Comparison of ENCODE assay signal across 20 cellular contexts in the genomic region with DNA sequence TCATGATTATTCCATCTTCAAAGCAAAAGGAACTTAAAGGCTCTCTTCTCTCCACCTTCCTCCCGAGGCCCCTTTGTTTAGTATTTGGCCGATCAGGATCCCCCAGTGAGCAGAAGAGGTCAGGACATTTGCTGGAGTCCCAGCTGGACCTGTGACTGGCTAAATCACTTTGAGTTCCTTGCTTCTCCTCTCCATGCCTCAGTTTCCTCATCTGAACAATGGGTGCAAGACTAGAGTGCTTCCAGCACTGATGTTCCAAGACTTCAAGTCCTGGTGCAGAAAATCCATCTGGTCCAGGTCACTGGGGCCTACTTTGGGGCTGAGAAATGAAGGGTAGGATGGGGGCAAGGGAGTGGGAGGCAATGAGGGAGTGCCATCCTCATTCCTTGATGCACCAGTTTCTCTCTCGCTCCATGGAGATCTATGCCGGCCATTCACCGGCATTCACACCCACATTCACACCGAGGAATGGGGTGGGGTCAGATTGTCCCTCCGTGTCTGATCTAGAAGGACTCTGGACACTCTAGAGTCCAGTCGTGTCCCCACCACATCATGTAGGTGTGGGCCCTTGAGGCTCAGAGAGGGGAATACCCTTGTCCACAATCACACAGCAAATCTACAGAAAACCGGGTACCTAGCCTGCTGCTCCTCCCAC. TPM values are rescaled to one million over a fixed set of nuclear protein-coding genes. Genes with fewer than 3 reads are reported as not detected.
DNase-seq lines count a peak whose midpoint lies in the region; ATAC-seq, FAIRE-seq and TF ChIP-seq lines count a peak whose summit lies in the region.
"Had no signal": no experiment of that assay in that cellular context is flagged by ENCODE, and none has a peak within 500 bp of the region (broad histone marks: within the 10 kb centered on the region; RNA-seq: fewer than 3 reads in every experiment).

No MANE protein-coding gene starts in this region.

- H3K36me3 ChIP-seq in astrocyte (ENCODE audit: insufficient read depth, low read length) (peaks cover 18% of the 10 kb centered on the region), lower lobe of right lung (peaks cover 1% of the 10 kb centered on the region), sigmoid colon (peaks cover 75 to 100% (median 89%) of the 10 kb centered on the region in 4 donors)
- H3K36me3 ChIP-seq in naive thymus-derived CD4-positive, alpha-beta T cell (ENCODE audit: control insufficient read depth in 2 of 3, insufficient read depth in 3 of 3, low read length in 3 of 3), result no peaks in the 10 kb centered on the region

- peaks cover 73% of the 10 kb centered on the region for H3K4me1 ChIP-seq in astrocyte (ENCODE audit: insufficient read depth, low read length)
- peaks cover 69% of the 10 kb centered on the region for H3K4me1 ChIP-seq in lower lobe of right lung
- peaks cover 4 to 100% (median 88%) of the 10 kb centered on the region in 4 donors for H3K4me1 ChIP-seq in sigmoid colon
- peaks cover 0 to 7% of the 10 kb centered on the region in 2 donors for H3K4me1 ChIP-seq in naive thymus-derived CD4-positive, alpha-beta T cell (ENCODE audit: control insufficient read depth in 2 of 2, insufficient read depth in 2 of 2, low read length in 2 of 2)

- peak overlapping the region; percentile 98 for H3K27ac ChIP-seq in AG04450 (ENCODE audit: low read depth, low read length)
- no peak overlapping the region for H3K27ac ChIP-seq in astrocyte (ENCODE audit: low read depth, low read length)
- peak overlapping the region; percentile 73 for H3K27ac ChIP-seq in lower lobe of right lung
- peak overlapping the region; percentile 96 to 98 (median 98) for H3K27ac ChIP-seq in sigmoid colon
- H3K27ac ChIP-seq in naive thymus-derived CD4-positive, alpha-beta T cell (ENCODE audit: low read depth, low read length), result no peak overlapping the region

- intact Hi-C loops in lower lobe of right lung (cut with DNase I), result no loop called here
- intact Hi-C loops in sigmoid colon (cut with DNase I), result no loop called here
- intact Hi-C loops in naive thymus-derived CD4-positive, alpha-beta T cell (cut with micrococcal nuclease), result no loop called here

- peak in 1 of 2 donors; percentile 25 for TF ChIP-seq POLR2A in sigmoid colon (IDR thresholded peaks at IDR 0.05)

- peaks cover 39% of the 10 kb centered on the region for H3K4me1 Mint-ChIP-seq in astrocyte (ENCODE audit: low read depth, unreplicated experiment)
- H3K4me1 Mint-ChIP-seq in naive thymus-derived CD4-positive, alpha-beta T cell, result peaks cover 0 to 13% (median 7%) of the 10 kb centered on the region in 7 donors

- no peak for FAIRE-seq in astrocyte (lab: Jason Lieb, UNC)
- FAIRE-seq: colon had no signal

- DNase-seq in AG04450 (ENCODE audit: low read depth, low spot score) (no peak), astrocyte (ENCODE audit: low read depth) (no peak), lower lobe of right lung (no peak), sigmoid colon (peak; percentile 70), cortex of kidney (lab: John Stamatoyannopoulos, UW) (no peak), medulla oblongata (ENCODE audit: extremely low spot score) (no peak)
- DNase-seq in stimulated activated CD4-positive, alpha-beta T cell treated with anti-CD3 and anti-CD28 coated beads, Interleukin-2, amount 100 ng/mL, for 48 hours, result no peak
- no peak for DNase-seq in naive thymus-derived CD4-positive, alpha-beta T cell
- DNase-seq: activated CD4-positive, alpha-beta T cell treated with anti-CD3 and anti-CD28 coated beads for 1 hour; activated CD8-positive, alpha-beta memory T cell treated with anti-CD3 and anti-CD28 coated beads, Interleukin-2, amount 50 U/mL, for 4 hours; COR-L47; MV-4-11; NCI-H774; retina; stimulated activated CD4-positive, alpha-beta T cell treated with anti-CD3 and anti-CD28 coated beads, Interleukin-4, amount 100 ng/mL, for 24 hours had no signal

- no peaks in the 10 kb centered on the region for H3K9me3 Mint-ChIP-seq in astrocyte (ENCODE audit: unreplicated experiment)
- H3K9me3 Mint-ChIP-seq in naive thymus-derived CD4-positive, alpha-beta T cell, result peaks cover 0 to 1% (median 0%) of the 10 kb centered on the region in 11 donors

- no peaks in the 10 kb centered on the region for H3K9me3 ChIP-seq in AG04450 (ENCODE audit: control insufficient read depth, insufficient read depth, low read length)
- no peaks in the 10 kb centered on the region for H3K9me3 ChIP-seq in astrocyte (ENCODE audit: insufficient read depth, low read depth, low read length)
- no peaks in the 10 kb centered on the region for H3K9me3 ChIP-seq in lower lobe of right lung
- no peaks in the 10 kb centered on the region for H3K9me3 ChIP-seq in sigmoid colon
- no peaks in the 10 kb centered on the region for H3K9me3 ChIP-seq in naive thymus-derived CD4-positive, alpha-beta T cell (ENCODE audit: control insufficient read depth in 2 of 3, low read length in 3 of 3)

- POLR2A ChIA-PET in AG04450 (lab: Yijun Ruan, JAX), result interaction anchor here (0.6 to 3.7 kb wide), 9 partner anchors 9 to 60 kb away, joined by 3 to 43 read pairs (median 4); a partner anchor contains a TSS
- POLR2A ChIA-PET in naive thymus-derived CD4-positive, alpha-beta T cell (lab: Charles Lee), result no interaction called here

- peak in 1 of 4 donors; percentile 17 for TF ChIP-seq EP300 in sigmoid colon (IDR thresholded peaks at IDR 0.05)

- no peak for ATAC-seq in lower lobe of right lung
- no peak for ATAC-seq in naive thymus-derived CD4-positive, alpha-beta T cell

- peak overlapping the region; percentile 32 for H3K4me2 ChIP-seq in astrocyte (ENCODE audit: low read length)

- CTCF ChIA-PET in AG04450 (lab: Charles Lee), result interaction anchor here (1.1 to 5.3 kb wide), 3 partner anchors 12 to 50 kb away, joined by 3 to 25 read pairs (median 3); no protein-coding TSS in a partner anchor
- CTCF ChIA-PET in naive thymus-derived CD4-positive, alpha-beta T cell (lab: Charles Lee), result no interaction called here

- WGBS in sigmoid colon, 2 donors, result 59 to 75% methylated on average over 9 of the region's 9 CpGs

- peak overlapping the region; percentile 8 for H3K9ac ChIP-seq in astrocyte (ENCODE audit: low read length)

- H3K79me2 ChIP-seq in astrocyte (ENCODE audit: insufficient read depth, low read length), result peaks cover 79% of the 10 kb centered on the region

- H3K27ac Mint-ChIP-seq in astrocyte (ENCODE audit: unreplicated experiment), result no peak overlapping the region
- H3K27ac Mint-ChIP-seq in naive thymus-derived CD4-positive, alpha-beta T cell, result no peak overlapping the region
- H3K27ac Mint-ChIP-seq: activated naive CD8-positive, alpha-beta T cell had no signal

- peaks cover 82% of the 10 kb centered on the region for H4K20me1 ChIP-seq in astrocyte (ENCODE audit: insufficient read depth, low read length)

- no peak overlapping the region for H3K4me3 Mint-ChIP-seq in astrocyte (ENCODE audit: unreplicated experiment)
- H3K4me3 Mint-ChIP-seq in naive thymus-derived CD4-positive, alpha-beta T cell, result no peak overlapping the region
- H3K4me3 Mint-ChIP-seq: activated naive CD8-positive, alpha-beta T cell had no signal

- H3K27me3 ChIP-seq in AG04450 (ENCODE audit: control insufficient read depth, insufficient read depth, low read length), result no peaks in the 10 kb centered on the region
- no peaks in the 10 kb centered on the region for H3K27me3 ChIP-seq in astrocyte (ENCODE audit: insufficient read depth, low read length)
- H3K27me3 ChIP-seq in lower lobe of right lung (ENCODE audit: low read depth), result no peaks in the 10 kb centered on the region
- H3K27me3 ChIP-seq in sigmoid colon, result no peaks in the 10 kb centered on the region
- H3K27me3 ChIP-seq in naive thymus-derived CD4-positive, alpha-beta T cell (ENCODE audit: control insufficient read depth in 2 of 2, insufficient read depth in 2 of 2, low read length in 2 of 2), result no peaks in the 10 kb centered on the region

- TF ChIP-seq CTCF in AG04450 (IDR thresholded peaks at IDR 0.05; ENCODE audit: low read depth, low read length) (no peak), astrocyte (IDR thresholded peaks at IDR 0.05; ENCODE audit: insufficient read depth, low read depth, low read length) (no peak), lower lobe of right lung (IDR thresholded peaks at IDR 0.05) (no peak), sigmoid colon (IDR thresholded peaks at IDR 0.05) (no peak)

- H3K4me3 ChIP-seq in AG04450 (ENCODE audit: low read depth, low read length), result peak overlapping the region; percentile 10
- H3K4me3 ChIP-seq in astrocyte (ENCODE audit: insufficient read depth, low read depth, low read length), result no peak overlapping the region
- H3K4me3 ChIP-seq in lower lobe of right lung, result peak overlapping the region; percentile 13
- peak overlapping the region; percentile 75 to 95 (median 84) for H3K4me3 ChIP-seq in sigmoid colon
- no peak overlapping the region for H3K4me3 ChIP-seq in naive thymus-derived CD4-positive, alpha-beta T cell (ENCODE audit: low read length)

- peaks cover 24% of the 10 kb centered on the region for H3K36me3 Mint-ChIP-seq in astrocyte (ENCODE audit: low read depth, unreplicated experiment)
- no peaks in the 10 kb centered on the region for H3K36me3 Mint-ChIP-seq in naive thymus-derived CD4-positive, alpha-beta T cell
- H3K36me3 Mint-ChIP-seq: activated naive CD8-positive, alpha-beta T cell had no signal

- no peak overlapping the region for H2AFZ ChIP-seq in astrocyte (ENCODE audit: low read depth, low read length)

- no peaks in the 10 kb centered on the region for H3K27me3 Mint-ChIP-seq in astrocyte (ENCODE audit: low read depth, unreplicated experiment)
- no peaks in the 10 kb centered on the region for H3K27me3 Mint-ChIP-seq in naive thymus-derived CD4-positive, alpha-beta T cell
- H3K27me3 Mint-ChIP-seq: activated naive CD8-positive, alpha-beta T cell had no signal

RNA-seq across cellular contexts. Expression of a gene that starts 38.7 kb away (rescaled TPM):
- 0.24 TPM in 1 of 2 replicates, not detected in the other for polyA plus RNA-seq in AG04450 (2011; rRNA removed)
- 0.41 TPM in 1 of 2 replicates, not detected in the other for polyA minus RNA-seq in AG04450 (2011; rRNA and poly(A)+ RNA removed)
- total RNA-seq in astrocyte, result 0.54 and 0.60 TPM in 2 replicates
- not detected for total RNA-seq in lower lobe of right lung
- 1 to 10 TPM; 3.0 to 9.6 (median 5.6) TPM for total RNA-seq in sigmoid colon
- under 1 TPM in 1 of 3 donors, not detected in 2; 0.82 TPM for polyA plus RNA-seq in sigmoid colon
- not detected for total RNA-seq in naive thymus-derived CD4-positive, alpha-beta T cell
- polyA plus RNA-seq in naive thymus-derived CD4-positive, alpha-beta T cell, result not detected
- total RNA-seq: mesenteric fat pad; RPMI7951; T-helper 1 cell treated with Interleukin-12 subunit alpha and Interleukin-12 subunit beta and Interleukin-4 antibody, amounts not matched to agents 30 ng/mL and 1 ng/mL, for 36 hours had no signal

RNA-seq across cellular contexts. Expression of a gene that starts 60.0 kb away (rescaled TPM):
- 11.0 and 11.8 TPM in 2 replicates for polyA plus RNA-seq in AG04450 (2011; rRNA removed)
- polyA minus RNA-seq in AG04450 (2011; rRNA and poly(A)+ RNA removed), result 6.2 and 7.5 TPM in 2 replicates
- total RNA-seq in astrocyte, result 16.6 and 21.8 TPM in 2 replicates
- total RNA-seq in lower lobe of right lung, result 5.9 TPM
- total RNA-seq in sigmoid colon, result 1 to 10 TPM; 2.5 to 3.9 (median 3.5) TPM
- 1 to 10 TPM in 2 of 3 donors, under 1 TPM in 1; 0.69 to 7.4 (median 1.2) TPM for polyA plus RNA-seq in sigmoid colon
- 10 to 100 TPM; 29.7 to 53.7 (median 36.3) TPM for total RNA-seq in naive thymus-derived CD4-positive, alpha-beta T cell
- polyA plus RNA-seq in naive thymus-derived CD4-positive, alpha-beta T cell, result 10 to 100 TPM; 12.7 to 21.1 TPM

Comparison
In these comparisons a context has a peak if more than half of its experiments do, and no peak if none do; other contexts are left out.
1. H3K27ac ChIP-seq: peak in AG04450 (single experiment), lower lobe of right lung (single experiment) and sigmoid colon (4 of 4); none in astrocyte (single experiment) and naive thymus-derived CD4-positive, alpha-beta T cell (single experiment).
2. H3K4me3 ChIP-seq: peak in AG04450 (single experiment), lower lobe of right lung (single experiment) and sigmoid colon (4 of 4); none in astrocyte (single experiment) and naive thymus-derived CD4-positive, alpha-beta T cell (single experiment).